Comparison of ENCODE assay signal across 27 cellular contexts in the genomic region with DNA sequence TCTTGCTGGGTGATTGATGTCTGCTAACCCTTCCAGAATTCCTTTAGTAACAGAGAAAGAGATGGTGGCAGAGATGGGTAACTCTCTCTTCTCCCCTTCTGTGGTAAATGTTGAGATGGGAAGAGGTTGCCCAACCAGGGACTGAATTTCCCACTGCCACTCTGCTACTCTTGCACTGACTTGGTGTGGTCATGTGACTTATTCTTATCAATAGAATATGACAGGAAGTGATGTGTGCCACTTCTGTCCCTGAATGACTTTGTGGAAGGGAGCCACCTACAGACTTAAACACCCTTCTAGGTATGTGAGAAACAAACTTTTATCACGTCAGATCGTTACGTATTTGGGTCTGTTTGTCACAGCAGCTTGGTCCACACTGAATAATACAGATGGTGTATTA.
"Had no signal": no experiment of that assay in that cellular context is flagged by ENCODE, and none has a peak within 500 bp of the region (broad histone marks: within the 10 kb centered on the region; RNA-seq: fewer than 3 reads in every experiment).

No MANE protein-coding gene starts in this region.

- H3K27ac ChIP-seq: stomach, suprapubic skin, testis, thoracic aorta, thyroid gland, tibial artery, tibial nerve, transverse colon, upper lobe of left lung, upper lobe of right lung, uterus, vagina had no signal

- H3K4me3 ChIP-seq: stomach, suprapubic skin, testis, thoracic aorta, thyroid gland, tibial artery, tibial nerve, transverse colon, upper lobe of left lung, upper lobe of right lung, uterus, vagina had no signal

- ATAC-seq: stimulated activated effector memory CD8-positive, alpha-beta T cell treated with anti-CD3 and anti-CD28 coated beads, Interleukin-12 subunit alpha, Interleukin-12 subunit beta, amount 100 ng/mL, for 72 hours; stimulated activated memory B cell treated with anti-CD40 and anti-IgM and Interleukin-4, amounts not matched to agents 10 μg/mL and 1 μg/mL and 100 μg/mL, for 72 hours; stimulated activated naive B cell treated with anti-CD40 and anti-IgM and Interleukin-4, amounts not matched to agents 10 μg/mL and 1 μg/mL and 100 μg/mL, for 72 hours; stimulated activated naive CD8-positive, alpha-beta T cell treated with anti-CD3 and anti-CD28 coated beads, Interleukin-15, amount 100 ng/mL, for 72 hours; stimulated activated naive CD8-positive, alpha-beta T cell treated with anti-CD3 and anti-CD28 coated beads, Interleukin-15, Interleukin-2, amounts not matched to agents 100 U/mL and 50 U/mL, for 24 hours; upper lobe of right lung had no signal

- H3K9me3 ChIP-seq: stomach, suprapubic skin, testis, thoracic aorta, thyroid gland, tibial artery, tibial nerve, transverse colon, upper lobe of left lung, upper lobe of right lung, uterus, vagina had no signal

- DNase-seq: stimulated activated CD4-positive, alpha-beta T cell treated with anti-CD3 and anti-CD28 coated beads, Interleukin-2, amount 100 ng/mL, for 48 hours; stimulated activated CD4-positive, alpha-beta T cell treated with anti-CD3 and anti-CD28 coated beads, Interleukin-4, amount 100 ng/mL, for 1 hour; stimulated activated CD4-positive, alpha-beta T cell treated with anti-CD3 and anti-CD28 coated beads, Interleukin-4, amount 100 ng/mL, for 24 hours; stimulated activated CD4-positive, alpha-beta T cell treated with anti-CD3 and anti-CD28 coated beads, Interleukin-4, amount 100 ng/mL, for 4 hours; stimulated activated CD8-positive, alpha-beta memory T cell treated with anti-CD3 and anti-CD28 coated beads, Interleukin-4, amount 100 ng/mL, for 48 hours; stimulated activated naive B cell treated with anti-CD40 and anti-IgM and Interleukin-4, amounts not matched to agents 10 μg/mL and 1 μg/mL and 100 μg/mL, for 72 hours; stimulated activated naive CD4-positive, alpha-beta T cell; stimulated activated naive CD4-positive, alpha-beta T cell treated with Interleukin-2 at 50 U/mL for 16 hours; stimulated activated naive CD8-positive, alpha-beta T cell treated with anti-CD3 and anti-CD28 coated beads, Interleukin-15, amount 100 ng/mL, for 72 hours; stimulated activated naive CD8-positive, alpha-beta T cell treated with anti-CD3 and anti-CD28 coated beads, Interleukin-15, Interleukin-2, amounts not matched to agents 100 U/mL and 50 U/mL, for 24 hours; stomach; substantia nigra; testis; thyroid gland; tibial artery; transverse colon; trophoblast cell; upper lobe of left lung; upper lobe of right lung; uterus had no signal

- H3K4me1 ChIP-seq: stomach, suprapubic skin, thyroid gland, tibial artery, upper lobe of left lung, upper lobe of right lung, uterus, vagina had no signal

- H3K27me3 ChIP-seq: stomach, suprapubic skin, testis, thyroid gland, tibial artery, tibial nerve, transverse colon, upper lobe of left lung, upper lobe of right lung, uterus, vagina had no signal

- H3K36me3 ChIP-seq: stomach, suprapubic skin, thoracic aorta, thyroid gland, tibial artery, tibial nerve, transverse colon, upper lobe of left lung, upper lobe of right lung, uterus, vagina had no signal

- FAIRE-seq: urothelium cell line had no signal
